12 cellular contexts compared by ENCODE assay signal in the genomic region with DNA sequence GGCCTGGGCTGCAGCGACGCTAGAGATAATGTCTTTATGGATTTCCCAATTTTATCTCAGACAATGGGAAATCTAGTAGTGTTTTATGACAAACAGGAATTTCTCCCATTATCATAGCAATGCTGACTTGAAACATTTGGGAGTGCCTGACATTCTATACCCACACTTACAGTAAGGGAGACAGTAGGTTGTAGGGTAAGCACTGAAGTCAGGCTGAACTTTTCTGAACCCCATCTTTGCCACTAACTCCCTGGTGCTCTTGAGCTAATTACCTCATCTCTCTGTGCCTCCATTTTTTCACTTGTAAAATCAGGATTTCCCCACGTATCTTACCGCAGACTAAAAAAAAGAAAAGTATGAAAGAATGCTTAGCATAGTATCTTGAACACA. TPM values are rescaled to one million over a fixed set of nuclear protein-coding genes. Genes with fewer than 3 reads are reported as not detected.
A peak's percentile ranks its signal among the peaks of the same experiment; 100 is the strongest.
DNase-seq lines count a peak whose midpoint lies in the region; ATAC-seq and TF ChIP-seq lines count a peak whose summit lies in the region.
"Had no signal": no experiment of that assay in that cellular context is flagged by ENCODE, and none has a peak within 500 bp of the region (broad histone marks: within the 10 kb centered on the region; RNA-seq: fewer than 3 reads in every experiment).

No MANE protein-coding gene starts in this region.

- no peak overlapping the region for H3K4me2 ChIP-seq in neuronal stem cell (ENCODE audit: insufficient read depth, low read length, poor library complexity, severe bottlenecking)

- H3K9me3 Mint-ChIP-seq in chondrocyte (ENCODE audit: low read depth), result no peaks in the 10 kb centered on the region
- H3K9me3 Mint-ChIP-seq: stimulated activated naive CD8-positive, alpha-beta T cell treated with anti-CD3 and anti-CD28 coated beads, Interleukin-15, Interleukin-2, amounts not matched to agents 100 ng/mL and 50 ng/mL, for 24 hours; WTC11 had no signal

- H3K9me3 ChIP-seq in left ventricle myocardium inferior (replicated peaks) (no peaks in the 10 kb centered on the region), neuronal stem cell (replicated peaks in 1 of 2; ENCODE audit: control insufficient read depth in 2 of 2, insufficient read depth in 1 of 2, low read depth in 1 of 2, low read length in 2 of 2) (no peaks in the 10 kb centered on the region), vagina (no peaks in the 10 kb centered on the region)

- no peaks in the 10 kb centered on the region for H3K36me3 ChIP-seq in left ventricle myocardium inferior
- H3K36me3 ChIP-seq in neuronal stem cell (replicated peaks in 1 of 2; ENCODE audit: control insufficient read depth in 2 of 2, insufficient read depth in 2 of 2, low read length in 2 of 2), result no peaks in the 10 kb centered on the region
- no peaks in the 10 kb centered on the region for H3K36me3 ChIP-seq in vagina

- H4K91ac ChIP-seq in neuronal stem cell (ENCODE audit: low read depth, low read length, poor library complexity), result no peak overlapping the region

- H3K27ac Mint-ChIP-seq in chondrocyte (ENCODE audit: unreplicated experiment), result peak overlapping the region; percentile 91
- H3K27ac Mint-ChIP-seq: WTC11 had no signal

- H3K79me1 ChIP-seq in neuronal stem cell (ENCODE audit: low read depth, low read length), result no peaks in the 10 kb centered on the region

- H2AK5ac ChIP-seq in neuronal stem cell (ENCODE audit: low read depth, low read length), result no peak overlapping the region

- H2BK5ac ChIP-seq in neuronal stem cell (ENCODE audit: low read length), result no peak overlapping the region

- ATAC-seq in GM18498 (IDR thresholded peaks at IDR 0.05; ENCODE audit: unreplicated experiment), result no peak

- no peak overlapping the region for H3K4me3 Mint-ChIP-seq in chondrocyte (ENCODE audit: unreplicated experiment)
- H3K4me3 Mint-ChIP-seq: stimulated activated naive CD8-positive, alpha-beta T cell treated with anti-CD3 and anti-CD28 coated beads, Interleukin-15, Interleukin-2, amounts not matched to agents 100 ng/mL and 50 ng/mL, for 24 hours; WTC11 had no signal

- no peaks in the 10 kb centered on the region for H3K36me3 Mint-ChIP-seq in chondrocyte (ENCODE audit: low read depth)
- H3K36me3 Mint-ChIP-seq: WTC11 had no signal

- H3K4me3 ChIP-seq in left ventricle myocardium inferior (no peak overlapping the region), neuronal stem cell (ENCODE audit: low read length in 2 of 2) (no peak overlapping the region), vagina (no peak overlapping the region)

- H3K27me3 ChIP-seq in left ventricle myocardium inferior (ENCODE audit: low read depth) (no peaks in the 10 kb centered on the region), neuronal stem cell (ENCODE audit: control insufficient read depth in 3 of 3, insufficient read depth in 3 of 3, low read depth in 1 of 3, low read length in 3 of 3) (peaks cover 0 to 8% (median 0%) of the 10 kb centered on the region in 3 experiments), vagina (no peaks in the 10 kb centered on the region)

- H3K4me1 ChIP-seq in left ventricle myocardium inferior (peaks cover 27% of the 10 kb centered on the region), neuronal stem cell (ENCODE audit: control insufficient read depth in 2 of 2, insufficient read depth in 1 of 2, low read depth in 1 of 2, low read length in 2 of 2) (no peaks in the 10 kb centered on the region), vagina (peaks cover 20% of the 10 kb centered on the region)

- H3K4me1 Mint-ChIP-seq in chondrocyte (ENCODE audit: low read depth), result peaks cover 20% of the 10 kb centered on the region

- no peak overlapping the region for H2BK12ac ChIP-seq in neuronal stem cell (ENCODE audit: low read length)

- intact Hi-C loops in left ventricle myocardium inferior (cut with micrococcal nuclease) (no loop called here), cardiac septum (cut with DNase I) (loop anchor here (2.0 kb wide), 1 partner anchor 38 kb away; no protein-coding TSS in a partner anchor), vagina (cut with DNase I) (no loop called here)

- TF ChIP-seq CTCF in left ventricle myocardium inferior (IDR thresholded peaks at IDR 0.05; ENCODE audit: borderline replicate concordance), result no peak
- no peak for TF ChIP-seq CTCF in chondrocyte (IDR thresholded peaks at IDR 0.05)
- TF ChIP-seq CTCF in vagina (IDR thresholded peaks at IDR 0.05), result no peak

- H3K27ac ChIP-seq in left ventricle myocardium inferior (replicated peaks), result peak overlapping the region; percentile 82
- H3K27ac ChIP-seq in neuronal stem cell (replicated peaks; ENCODE audit: low read length), result no peak overlapping the region
- peak overlapping the region; percentile 22 for H3K27ac ChIP-seq in vagina

- no peak for TF ChIP-seq POLR2A in vagina (IDR thresholded peaks at IDR 0.05)

- H3K23ac ChIP-seq in neuronal stem cell (ENCODE audit: low read depth, low read length, poor library complexity), result no peak overlapping the region

- no peak overlapping the region for H2BK15ac ChIP-seq in neuronal stem cell (ENCODE audit: low read length)

- DNase-seq in left ventricle myocardium inferior, result no peak
- no peak for DNase-seq in cardiac septum (ENCODE audit: low spot score)
- DNase-seq in chondrocyte (ENCODE audit: low spot score), result no peak
- DNase-seq in neuronal stem cell (ENCODE audit: low spot score), result no peak
- DNase-seq in vagina (ENCODE audit: extremely low spot score in 2 of 2), result no peak
- DNase-seq in MV-4-11 (lab: John Stamatoyannopoulos, UW), result no peak
- no peak for DNase-seq in NCI-H1105 treated with DMSO at 0.1 percent for 48 hours (lab: John Stamatoyannopoulos, UW)
- DNase-seq: stimulated activated CD4-positive, alpha-beta T cell treated with anti-CD3 and anti-CD28 coated beads, Interleukin-4, amount 100 ng/mL, for 1 hour had no signal

- H2AFZ ChIP-seq in neuronal stem cell (ENCODE audit: low read length), result peak overlapping the region; percentile 42

- no peak overlapping the region for H4K8ac ChIP-seq in neuronal stem cell (ENCODE audit: low read depth, low read length)

- no peak overlapping the region for H3K9ac ChIP-seq in neuronal stem cell (ENCODE audit: low read depth, low read length, poor library complexity)

- H3K4ac ChIP-seq in neuronal stem cell (ENCODE audit: low read length), result no peak overlapping the region

- no peaks in the 10 kb centered on the region for H3K27me3 Mint-ChIP-seq in chondrocyte (ENCODE audit: low read depth)
- H3K27me3 Mint-ChIP-seq: stimulated activated naive CD8-positive, alpha-beta T cell treated with anti-CD3 and anti-CD28 coated beads, Interleukin-15, Interleukin-2, amounts not matched to agents 100 ng/mL and 50 ng/mL, for 24 hours had no signal

- no peak overlapping the region for H2BK120ac ChIP-seq in neuronal stem cell (ENCODE audit: low read depth, low read length)

- H3K14ac ChIP-seq in neuronal stem cell (ENCODE audit: low read length), result no peak overlapping the region

- no CpG with 5 or more reads among the region's 4 CpGs for WGBS in neuronal stem cell (ENCODE audit: extremely low coverage in 2 of 2, insufficient read length in 2 of 2, insufficient replicate concordance in 1 of 2), 2 donors

- no peak overlapping the region for H3K18ac ChIP-seq in neuronal stem cell (ENCODE audit: low read length)

RNA-seq across cellular contexts. Expression of gene ITGB3, which starts 13.3 kb away (rescaled TPM):
- total RNA-seq in left ventricle myocardium inferior, result 3.3 TPM
- total RNA-seq in cardiac septum, result 5.7 TPM
- 0.85 to 11.4 TPM (median 10.5 TPM) in 3 replicates for total RNA-seq in chondrocyte
- polyA plus RNA-seq in neuronal stem cell (2013, experiment 1 of 2), result 0.01 TPM
- polyA plus RNA-seq in neuronal stem cell (2013, experiment 2 of 2), result 0.01 TPM
- total RNA-seq in vagina, result 6.1 TPM

RNA-seq across cellular contexts. Expression of gene MYL4, which starts 31.2 kb away (rescaled TPM):
- total RNA-seq in left ventricle myocardium inferior (809 TPM), cardiac septum (113 TPM), chondrocyte (0.51 to 1.9 TPM (median 1.1 TPM) in 3 replicates), vagina (not detected)
- polyA plus RNA-seq in neuronal stem cell (2013, experiment 1 of 2), result 2.0 TPM
- polyA plus RNA-seq in neuronal stem cell (2013, experiment 2 of 2), result 2.3 TPM
- total RNA-seq: epithelial cell of proximal tubule had no signal

RNA-seq across cellular contexts. Expression of gene CDC27, which starts 51.3 kb away (rescaled TPM):
- total RNA-seq in left ventricle myocardium inferior (92.4 TPM), cardiac septum (81.2 TPM), chondrocyte (121 to 133 TPM (median 128 TPM) in 3 replicates), vagina (91.1 TPM)
- polyA plus RNA-seq in neuronal stem cell (2013, experiment 1 of 2), result 58.9 TPM
- polyA plus RNA-seq in neuronal stem cell (2013, experiment 2 of 2), result 57.4 TPM

Comparison
In these comparisons a context has a peak if more than half of its experiments do, and no peak if none do; other contexts are left out.
1. RNA of gene MYL4, which starts 31.2 kb away (total RNA-seq): 809 TPM in left ventricle myocardium inferior (single experiment) and 113 TPM in cardiac septum (single experiment); 0.51 to 1.9 TPM in chondrocyte and not detected in vagina (single experiment); every median in the first group is over 10 times any median in the second.